15 cellular contexts compared by ENCODE assay signal in genomic region chr4:152944678-152945320, GRCh38. TPM values are rescaled to one million over a fixed set of nuclear protein-coding genes. Genes with fewer than 3 reads are reported as not detected.
DNase-seq lines count a peak whose midpoint lies in the region; ATAC-seq, FAIRE-seq and TF ChIP-seq lines count a peak whose summit lies in the region.
"Had no signal": no experiment of that assay in that cellular context is flagged by ENCODE, and none has a peak within 500 bp of the region (broad histone marks: within the 10 kb centered on the region; RNA-seq: fewer than 3 reads in every experiment).

No MANE protein-coding gene starts in this region.

- H3K4me2 ChIP-seq in Loucy (ENCODE audit: low read depth, low read length, poor library complexity, severe bottlenecking), result no peak overlapping the region

- H3K9me3 ChIP-seq in Loucy (ENCODE audit: insufficient read depth, low read depth, low read length), result no peaks in the 10 kb centered on the region
- no peaks in the 10 kb centered on the region for H3K9me3 ChIP-seq in small intestine (ENCODE audit: control insufficient read depth, low read depth)
- H3K9me3 ChIP-seq in pancreas, result no peaks in the 10 kb centered on the region

- no peaks in the 10 kb centered on the region for H3K79me2 ChIP-seq in Loucy (ENCODE audit: insufficient read depth, low read length)

- H4K20me1 ChIP-seq in Loucy (ENCODE audit: insufficient read depth, low read length, poor library complexity, severe bottlenecking), result no peaks in the 10 kb centered on the region

- H3K4me3 ChIP-seq in Loucy (ENCODE audit: low read length, poor library complexity, severe bottlenecking) (no peak overlapping the region), small intestine (ENCODE audit: low read depth in 1 of 2, low read length in 2 of 2) (no peak overlapping the region), pancreas (no peak overlapping the region)

- peak overlapping the region; percentile 75 for H2AFZ ChIP-seq in Loucy (ENCODE audit: low read length)

- no peak overlapping the region for H3K27ac ChIP-seq in small intestine (ENCODE audit: low read depth in 1 of 2, low read length in 1 of 2)
- H3K27ac ChIP-seq in pancreas, result no peak overlapping the region

- 15 to 34% (median 23%) methylated on average over 4 of the region's 4 CpGs for WGBS in small intestine, 3 donors
- 83 to 86% methylated on average over 4 of the region's 4 CpGs for WGBS in pancreas, 2 donors

- H3K9me2 ChIP-seq in Loucy (replicated peaks; ENCODE audit: low read depth, low read length), result no peaks in the 10 kb centered on the region

- DNase-seq in COLO829 (ENCODE audit: low spot score) (peak; percentile 60), left colon (no peak), small intestine (peak; percentile 61), pancreas (no peak)
- DNase-seq: C1 segment of cervical spinal cord, DMS 273 treated with DMSO at 0.1 percent for 48 hours, NCI-H1105 treated with DMSO at 0.1 percent for 48 hours, NCI-H187 treated with DMSO at 0.1 percent for 48 hours, NCI-H510A treated with DMSO at 0.1 percent for 48 hours had no signal

- peak overlapping the region; percentile 41 for H3K9ac ChIP-seq in Loucy (ENCODE audit: low read depth, low read length, poor library complexity, severe bottlenecking)

- H3K27me3 ChIP-seq in Loucy (ENCODE audit: insufficient read depth, low read length, poor library complexity, severe bottlenecking), result no peaks in the 10 kb centered on the region
- no peaks in the 10 kb centered on the region for H3K27me3 ChIP-seq in small intestine (ENCODE audit: control insufficient read depth in 2 of 2, insufficient read depth in 2 of 2, low read length in 2 of 2)
- no peaks in the 10 kb centered on the region for H3K27me3 ChIP-seq in pancreas

- H3K4me1 ChIP-seq in Loucy (ENCODE audit: insufficient read depth, low read length, poor library complexity, severe bottlenecking), result peaks cover 20% of the 10 kb centered on the region
- peaks cover 5 to 6% of the 10 kb centered on the region in 2 donors for H3K4me1 ChIP-seq in small intestine (ENCODE audit: control insufficient read depth in 2 of 2, insufficient read depth in 1 of 2, low read depth in 1 of 2, low read length in 1 of 2)
- no peaks in the 10 kb centered on the region for H3K4me1 ChIP-seq in pancreas

- H3F3A ChIP-seq in Loucy (ENCODE audit: low read depth), result no peaks in the 10 kb centered on the region

- intact Hi-C loops in left colon (cut with DNase I, micrococcal nuclease) (no loop called here), pancreas (cut with DNase I) (no loop called here)

- FAIRE-seq in small intestine (lab: Jason Lieb, UNC) (no peak), pancreas (lab: Jason Lieb, UNC) (no peak)
- FAIRE-seq: GM12892, H1 had no signal

- peak; percentile 90 for ATAC-seq in left colon
- ATAC-seq in GM19324 (IDR thresholded peaks at IDR 0.05; ENCODE audit: low FRiP score, unreplicated experiment), result no peak
- no peak for ATAC-seq in pancreas
- ATAC-seq in GM18511 (IDR thresholded peaks at IDR 0.05; ENCODE audit: unreplicated experiment), result no peak
- ATAC-seq: Panc1 had no signal

- H3K36me3 ChIP-seq in Loucy (ENCODE audit: insufficient read depth, low read length) (no peaks in the 10 kb centered on the region), small intestine (ENCODE audit: control insufficient read depth in 2 of 2, insufficient read depth in 2 of 2, low read length in 2 of 2) (peaks cover 0 to 2% of the 10 kb centered on the region in 2 donors), pancreas (no peaks in the 10 kb centered on the region)

- TF ChIP-seq CTCF in Loucy (conservative IDR thresholded peaks at IDR 0.05; ENCODE audit: low read length), result no peak
- no peak for TF ChIP-seq CTCF in pancreas (IDR thresholded peaks at IDR 0.05)

RNA-seq across cellular contexts. Expression of gene FHDC1, which starts 8.7 kb away (rescaled TPM):
- total RNA-seq in left colon (10 to 100 TPM; 14.9 to 15.2 TPM), pancreas (1 to 10 TPM in 3 of 6 donors, under 1 TPM in 3; 0.78 to 1.5 (median 1.0) TPM)
- polyA plus RNA-seq in small intestine (10 to 100 TPM in 1 of 3 donors, 1 to 10 TPM in 2; 3.7 to 12.7 (median 9.7) TPM), pancreas (1 to 10 TPM in 1 of 2 donors, under 1 TPM in 1; 0.68 to 1.2 TPM)

Comparison
In these comparisons a context has a peak if more than half of its experiments do, and no peak if none do; other contexts are left out.
1. DNase-seq: peak in COLO829 (single experiment) and small intestine (single experiment); none in left colon (0 of 2) and pancreas (0 of 6).
2. RNA of gene FHDC1, which starts 8.7 kb away (total RNA-seq): 14.9 to 15.2 TPM in left colon; 0.78 to 1.5 TPM in pancreas; every median in the first group is over 4 times any median in the second.